ENCODE assay signal across 19 cellular contexts in genomic region chr1:8545078-8545477, GRCh38.
DNase-seq lines count a peak whose midpoint lies in the region; ATAC-seq, FAIRE-seq and TF ChIP-seq lines count a peak whose summit lies in the region.
"Had no signal": no experiment of that assay in that cellular context is flagged by ENCODE, and none has a peak within 500 bp of the region (broad histone marks: within the 10 kb centered on the region; RNA-seq: fewer than 3 reads in every experiment).

No MANE protein-coding gene starts in this region.

- peak; percentile 58 for ATAC-seq in CD4-positive, CD25-positive, alpha-beta regulatory T cell (ENCODE audit: low read depth in 2 of 2)
- peak; percentile 94 for ATAC-seq in GM12878
- ATAC-seq in Right ventricle myocardium inferior: no peak
- ATAC-seq: CD8-positive, alpha-beta T cell had no signal

- TF ChIP-seq CTCF in OCI-LY3 (IDR thresholded peaks at IDR 0.05; ENCODE audit: low read depth, low read length) (no peak), GM12878 (IDR thresholded peaks at IDR 0.05 in 2 of 3, conservative IDR thresholded peaks at IDR 0.05 in 1 of 3; ENCODE audit: control insufficient read depth in 2 of 3, extremely low read depth in 1 of 3, insufficient read depth in 1 of 3, low read depth in 3 of 3, low read length in 3 of 3) (no peak), CD14-positive monocyte (IDR thresholded peaks at IDR 0.05) (no peak)

- POLR2A ChIA-PET in activated CD4-positive, alpha-beta T cell treated with anti-CD3 and anti-CD28 coated beads, Interleukin-2, amount 10 ng/mL, durations not matched to agents 7 days and 5 days (lab: Charles Lee): no interaction called here
- POLR2A ChIA-PET in GM12878 (lab: Charles Lee): interaction anchor here (0.6 kb wide), 2 partner anchors 12 to 82 kb away, joined by 3 read pairs; no protein-coding TSS in a partner anchor

- WGBS in GM12878 (ENCODE audit: insufficient coverage, insufficient replicate concordance, low lambda C conversion rate, missing lambda C conversion rate): 9% methylated on average over 6 of the region's 6 CpGs

- no peak overlapping the region for H3K4me3 ChIP-seq in CD4-positive, CD25-positive, alpha-beta regulatory T cell (ENCODE audit: low read depth, low read length)
- H3K4me3 ChIP-seq in OCI-LY3 (ENCODE audit: low read length): peak overlapping the region; percentile 45; the same call in 1 of the 2 replicates
- H3K4me3 ChIP-seq in GM12878: no peak overlapping the region
- H3K4me3 ChIP-seq: smooth muscle cell, uterus had no signal

- peaks cover 0 to 4% of the 10 kb centered on the region in 2 experiments for H3K9me3 ChIP-seq in CD4-positive, CD25-positive, alpha-beta regulatory T cell (ENCODE audit: control insufficient read depth in 2 of 2, low read length in 2 of 2)
- H3K9me3 ChIP-seq in OCI-LY3 (ENCODE audit: insufficient read depth, low read length): no peaks in the 10 kb centered on the region
- H3K9me3 ChIP-seq in GM12878 (replicated peaks; ENCODE audit: control insufficient read depth, insufficient read depth, low read length): peaks cover 2% of the 10 kb centered on the region; the same call in 2 of the 3 replicates
- H3K9me3 ChIP-seq: uterus had no signal

- RAD21 ChIA-PET in GM12878 (lab: Charles Lee; ENCODE audit: unreplicated experiment): interaction anchor here (0.6 to 2.2 kb wide), 2 partner anchors 11 to 97 kb away, joined by 3 to 10 read pairs; no protein-coding TSS in a partner anchor

- in situ Hi-C loops in GM12878 (cut with MboI): no loop called here

- H3K9me3 Mint-ChIP-seq in activated CD4-positive, alpha-beta T cell treated with anti-CD3 and anti-CD28 coated beads, Interleukin-2, amount 10 ng/mL, durations not matched to agents 7 days and 5 days: peaks cover 8% of the 10 kb centered on the region
- peaks cover 0 to 4% (median 0%) of the 10 kb centered on the region in 7 donors for H3K9me3 Mint-ChIP-seq in CD4-positive, CD25-positive, alpha-beta regulatory T cell
- peaks cover 0 to 2% (median 0%) of the 10 kb centered on the region in 7 donors for H3K9me3 Mint-ChIP-seq in CD14-positive monocyte

- H3K27me3 ChIP-seq in CD4-positive, CD25-positive, alpha-beta regulatory T cell (ENCODE audit: control insufficient read depth, insufficient read depth, low read length): no peaks in the 10 kb centered on the region
- no peaks in the 10 kb centered on the region for H3K27me3 ChIP-seq in OCI-LY3 (ENCODE audit: low read depth, low read length)
- H3K27me3 ChIP-seq in GM12878 (replicated peaks in 1 of 2; ENCODE audit: control insufficient read depth in 2 of 2, insufficient read depth in 2 of 2, low read length in 1 of 2): no peaks in the 10 kb centered on the region
- H3K27me3 ChIP-seq: uterus had no signal

- TF ChIP-seq POLR2A in GM12878 (IDR thresholded peaks at IDR 0.05; ENCODE audit: low read depth, low read length) (no peak), GM12891 (IDR thresholded peaks at IDR 0.05; ENCODE audit: low read depth, low read length) (no peak)

- peak overlapping the region; percentile 31 for H3K27ac Mint-ChIP-seq in activated CD4-positive, alpha-beta T cell treated with anti-CD3 and anti-CD28 coated beads, Interleukin-2, amount 10 ng/mL, durations not matched to agents 7 days and 5 days
- H3K27ac Mint-ChIP-seq in CD4-positive, CD25-positive, alpha-beta regulatory T cell: peak overlapping the region in 1 of 3 donors; percentile 71
- H3K27ac Mint-ChIP-seq in CD14-positive monocyte: no peak overlapping the region
- H3K27ac Mint-ChIP-seq: CD8-positive, alpha-beta T cell had no signal

- H3K4me2 ChIP-seq in OCI-LY3 (ENCODE audit: low read length): peak overlapping the region; percentile 57
- H3K4me2 ChIP-seq in GM12878 (ENCODE audit: control insufficient read depth, insufficient read depth): no peak overlapping the region
- H3K4me2 ChIP-seq: smooth muscle cell had no signal

- H3K27me3 Mint-ChIP-seq in activated CD4-positive, alpha-beta T cell treated with anti-CD3 and anti-CD28 coated beads, Interleukin-2, amount 10 ng/mL, durations not matched to agents 7 days and 5 days: no peaks in the 10 kb centered on the region
- H3K27me3 Mint-ChIP-seq in CD4-positive, CD25-positive, alpha-beta regulatory T cell: no peaks in the 10 kb centered on the region
- peaks cover 0 to 2% (median 0%) of the 10 kb centered on the region in 3 donors for H3K27me3 Mint-ChIP-seq in CD14-positive monocyte (ENCODE audit: low read depth in 3 of 3)
- H3K27me3 Mint-ChIP-seq: naive B cell had no signal

- H3K79me2 ChIP-seq in OCI-LY3 (ENCODE audit: low read length) (no peaks in the 10 kb centered on the region), GM12878 (ENCODE audit: control insufficient read depth, insufficient read depth, low read length) (no peaks in the 10 kb centered on the region)

- SMC1A ChIA-PET in GM12878 (lab: Charles Lee; ENCODE audit: uncharacterized antibody, unreplicated experiment): interaction anchor here (0.6 to 2.0 kb wide), 7 partner anchors 9 to 126 kb away, joined by 3 to 9 read pairs (median 3); no protein-coding TSS in a partner anchor

- no peak overlapping the region for H3K9ac ChIP-seq in OCI-LY3 (ENCODE audit: low read length)
- no peak overlapping the region for H3K9ac ChIP-seq in GM12878 (ENCODE audit: control insufficient read depth, insufficient read depth, low read length)

- peaks cover 19% of the 10 kb centered on the region for H3K4me1 Mint-ChIP-seq in activated CD4-positive, alpha-beta T cell treated with anti-CD3 and anti-CD28 coated beads, Interleukin-2, amount 10 ng/mL, durations not matched to agents 7 days and 5 days
- peaks cover 20 to 25% (median 22%) of the 10 kb centered on the region in 4 donors for H3K4me1 Mint-ChIP-seq in CD4-positive, CD25-positive, alpha-beta regulatory T cell
- peaks cover 3% of the 10 kb centered on the region for H3K4me1 Mint-ChIP-seq in CD14-positive monocyte

- no peak for DNase-seq in activated CD4-positive, alpha-beta T cell treated with anti-CD3 and anti-CD28 coated beads, Interleukin-2, amount 10 ng/mL, durations not matched to agents 7 days and 5 days
- no peak for DNase-seq in activated CD4-positive, alpha-beta T cell treated with anti-CD3 and anti-CD28 coated beads for 1 hour
- peak in 2 of 3 donors; percentile 22 to 70 for DNase-seq in CD4-positive, CD25-positive, alpha-beta regulatory T cell
- DNase-seq in GM12878 (ENCODE audit: low read depth, low spot score) (no peak), Right ventricle myocardium inferior (ENCODE audit: missing footprints) (no peak), CD14-positive monocyte (ENCODE audit: low spot score) (no peak), GM12891 (ENCODE audit: insufficient read length, low spot score) (no peak)
- DNase-seq: ACHN; caudate nucleus; CD8-positive, alpha-beta T cell; effector CD8-positive, alpha-beta T cell; foreskin fibroblast; naive B cell; posterior cingulate gyrus; RPMI8226; uterus had no signal

- H3K4me3 Mint-ChIP-seq in activated CD4-positive, alpha-beta T cell treated with anti-CD3 and anti-CD28 coated beads, Interleukin-2, amount 10 ng/mL, durations not matched to agents 7 days and 5 days: no peak overlapping the region
- H3K4me3 Mint-ChIP-seq in CD4-positive, CD25-positive, alpha-beta regulatory T cell: no peak overlapping the region
- H3K4me3 Mint-ChIP-seq in CD14-positive monocyte: no peak overlapping the region
- H3K4me3 Mint-ChIP-seq: CD8-positive, alpha-beta T cell; naive B cell had no signal

- H4K20me1 ChIP-seq in OCI-LY3 (ENCODE audit: insufficient read depth, low read length): no peaks in the 10 kb centered on the region
- H4K20me1 ChIP-seq in GM12878 (ENCODE audit: control insufficient read depth, insufficient read depth): no peaks in the 10 kb centered on the region

- no peaks in the 10 kb centered on the region for H3K36me3 ChIP-seq in CD4-positive, CD25-positive, alpha-beta regulatory T cell (ENCODE audit: control insufficient read depth, insufficient read depth, low read length)
- H3K36me3 ChIP-seq in OCI-LY3 (replicated peaks; ENCODE audit: low read depth, low read length) (peaks cover 5% of the 10 kb centered on the region), GM12878 (ENCODE audit: control insufficient read depth in 2 of 2, insufficient read depth in 2 of 2, low read length in 1 of 2) (no peaks in the 10 kb centered on the region; a peak in 1 of 4 replicates)
- H3K36me3 ChIP-seq: uterus had no signal

- H3K27ac ChIP-seq in CD4-positive, CD25-positive, alpha-beta regulatory T cell (ENCODE audit: insufficient read depth, low read length, poor library complexity, severe bottlenecking): no peak overlapping the region
- H3K27ac ChIP-seq in OCI-LY3 (ENCODE audit: low read length) (no peak overlapping the region; the same call in 1 of the 2 replicates), GM12878 (ENCODE audit: control insufficient read depth, insufficient read depth) (no peak overlapping the region)

- no peak overlapping the region for H2AFZ ChIP-seq in OCI-LY3 (ENCODE audit: low read depth, low read length)
- no peak overlapping the region for H2AFZ ChIP-seq in GM12878 (ENCODE audit: control insufficient read depth, low read depth, low read length)

- no TSS peak for BruUV-seq in GM12878 (replicated peaks; lab: Mats Ljungman, UMichigan)

- intact Hi-C loops in GM12878 (cut with micrococcal nuclease; ENCODE audit: unreplicated experiment): no loop called here
- intact Hi-C loops in Right ventricle myocardium inferior (cut with DNase I): no loop called here
- intact Hi-C loops in CD14-positive monocyte (cut with micrococcal nuclease): no loop called here

- peaks cover 3% of the 10 kb centered on the region for H3K4me1 ChIP-seq in CD4-positive, CD25-positive, alpha-beta regulatory T cell (ENCODE audit: control insufficient read depth, insufficient read depth, low read length, poor library complexity, severe bottlenecking)
- H3K4me1 ChIP-seq in OCI-LY3 (ENCODE audit: low read length) (peaks cover 19% of the 10 kb centered on the region), GM12878 (ENCODE audit: control insufficient read depth, insufficient read depth, low read length) (peaks cover 17% of the 10 kb centered on the region)

- TF ChIP-seq EP300 in GM12878 (IDR thresholded peaks at IDR 0.05; ENCODE audit: borderline replicate concordance in 1 of 2, control insufficient read depth in 1 of 2, low read depth in 2 of 2, low read length in 2 of 2): no peak

- peaks cover 33% of the 10 kb centered on the region for H3K36me3 Mint-ChIP-seq in activated CD4-positive, alpha-beta T cell treated with anti-CD3 and anti-CD28 coated beads, Interleukin-2, amount 10 ng/mL, durations not matched to agents 7 days and 5 days (ENCODE audit: low read depth)
- peaks cover 16% of the 10 kb centered on the region for H3K36me3 Mint-ChIP-seq in CD4-positive, CD25-positive, alpha-beta regulatory T cell
- peaks cover 18 to 19% of the 10 kb centered on the region in 2 donors for H3K36me3 Mint-ChIP-seq in CD14-positive monocyte

- no peak for TF ChIP-seq RAD21 in GM12878 (IDR thresholded peaks at IDR 0.05; ENCODE audit: insufficient read depth, low read depth, low read length)

- FAIRE-seq in GM12878 (lab: Jason Lieb, UNC) (no peak), GM12891 (lab: Jason Lieb, UNC) (no peak)
- FAIRE-seq: H1 had no signal

- CTCF ChIA-PET in activated CD4-positive, alpha-beta T cell treated with anti-CD3 and anti-CD28 coated beads, Interleukin-2, amount 10 ng/mL, durations not matched to agents 7 days and 5 days (lab: Charles Lee): no interaction called here
- CTCF ChIA-PET in GM12878 (lab: Yijun Ruan, JAX): interaction anchor here (0.6 to 1.1 kb wide), 3 partner anchors 10 to 218 kb away, joined by 3 to 6 read pairs (median 3); no protein-coding TSS in a partner anchor

TF ChIP-seq in GM12891, 5 proteins besides CTCF, POLR2A, EP300 and RAD21 (continues in another document):
- TF ChIP-seq TAF1 (IDR thresholded peaks at IDR 0.05; ENCODE audit: low read depth, low read length): no peak

Comparison
In these comparisons a context has a peak if more than half of its experiments do, and no peak if none do; other contexts are left out.
1. DNase-seq: peak in CD4-positive, CD25-positive, alpha-beta regulatory T cell (2 of 3); none in activated CD4-positive, alpha-beta T cell treated with anti-CD3 and anti-CD28 coated beads, Interleukin-2, amount 10 ng/mL, durations not matched to agents 7 days and 5 days (single experiment), activated CD4-positive, alpha-beta T cell treated with anti-CD3 and anti-CD28 coated beads for 1 hour (single experiment), GM12878 (single experiment), Right ventricle myocardium inferior (single experiment), CD14-positive monocyte (single experiment) and GM12891 (single experiment).